In genomic region chr11:59550368-59550841, GRCh38 we compare ENCODE assay signal across 1 cellular context.
TF ChIP-seq lines count a peak whose summit lies in the region.

No MANE protein-coding gene starts in this region.

TF ChIP-seq in HCT116, 20 proteins besides CTCF, POLR2A, EP300 and RAD21 (continued from another document):
- TF ChIP-seq CBX3 (IDR thresholded peaks at IDR 0.05; ENCODE audit: low read depth), result peak; percentile 69; the same call in 1 of the 2 replicates
- peak; percentile 26; the same call in 1 of the 2 replicates for TF ChIP-seq CEBPB (IDR thresholded peaks at IDR 0.05; ENCODE audit: low read depth)
- TF ChIP-seq ATF3 (IDR thresholded peaks at IDR 0.05), result peak; percentile 93
- TF ChIP-seq SP1 (IDR thresholded peaks at IDR 0.05; ENCODE audit: low read depth), result no peak; the same call in 1 of the 2 replicates
